In the genomic region with DNA sequence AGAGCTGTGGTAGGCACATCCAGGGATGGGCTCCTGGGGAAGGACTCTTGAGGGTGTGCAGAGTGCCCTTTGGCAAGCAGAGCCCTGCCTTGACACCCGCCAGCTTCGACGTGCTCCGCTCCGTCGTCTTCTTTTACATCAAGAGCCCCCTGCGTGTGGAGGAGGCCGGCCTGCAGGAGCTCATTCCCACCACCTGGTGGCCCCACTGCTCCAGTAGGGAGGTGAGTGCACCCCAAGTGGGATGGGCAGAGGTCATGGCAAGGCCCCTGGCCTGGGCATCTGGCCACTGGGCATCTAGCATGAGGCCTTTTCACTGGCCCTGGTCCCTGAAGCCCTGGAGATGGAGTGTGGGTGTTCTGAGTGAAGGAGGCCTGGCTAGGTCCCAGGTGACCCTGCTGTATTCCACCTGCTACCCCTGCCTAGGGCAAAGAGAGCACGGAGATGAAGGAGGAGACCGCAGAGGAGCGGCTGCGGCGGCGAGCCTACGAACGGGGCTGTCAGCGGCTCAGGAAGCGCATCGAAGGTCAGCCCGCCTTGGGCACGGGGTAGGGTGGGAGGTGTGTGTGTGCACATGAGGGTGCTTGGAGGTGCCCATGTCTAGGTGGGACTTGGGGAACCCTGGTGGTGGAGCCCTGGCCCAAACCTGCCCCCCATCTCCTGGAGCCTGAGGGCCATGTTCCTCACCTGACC, we compare ENCODE assay signal across 8 cellular contexts. TPM values are rescaled to one million over a fixed set of nuclear protein-coding genes. Genes with fewer than 3 reads are reported as not detected.
DNase-seq lines count a peak whose midpoint lies in the region; ATAC-seq, FAIRE-seq and TF ChIP-seq lines count a peak whose summit lies in the region.
"Had no signal": no experiment of that assay in that cellular context is flagged by ENCODE, and none has a peak within 500 bp of the region (broad histone marks: within the 10 kb centered on the region; RNA-seq: fewer than 3 reads in every experiment).

No MANE protein-coding gene starts in this region.

- intact Hi-C loops in activated CD4-positive, alpha-beta T cell treated with anti-CD3 and anti-CD28 coated beads for 36 hours (cut with DNase I, micrococcal nuclease), result loop anchor here in 1 of 2 experiments (5.0 kb wide), 1 partner anchor 206 kb away; no protein-coding TSS in a partner anchor

- no peak for FAIRE-seq in bronchial epithelial cell (lab: Jason Lieb, UNC)

- H3K27me3 Mint-ChIP-seq in activated CD4-positive, alpha-beta T cell treated with anti-CD3 and anti-CD28 coated beads for 36 hours, result no peaks in the 10 kb centered on the region
- H3K27me3 Mint-ChIP-seq: brain had no signal

- no peak overlapping the region for H3K27ac ChIP-seq in skeletal muscle tissue (ENCODE audit: low read depth, low read length)

- no peaks in the 10 kb centered on the region for H3K9me3 ChIP-seq in skeletal muscle tissue (ENCODE audit: control insufficient read depth in 3 of 3, low read length in 3 of 3)
- H3K9me3 ChIP-seq: BLaER1 treated with 17β-estradiol and CSF1 and Interleukin-3, amounts not matched to agents 10 nM and 100 nM had no signal

- H3K36me3 ChIP-seq in bronchial epithelial cell (ENCODE audit: control insufficient read depth, insufficient read depth, low read length), result peaks cover 31% of the 10 kb centered on the region
- H3K36me3 ChIP-seq in skeletal muscle tissue (ENCODE audit: control insufficient read depth in 3 of 3, insufficient read depth in 3 of 3, low read length in 3 of 3), result peaks cover 78 to 90% (median 82%) of the 10 kb centered on the region in 3 donors

- no peak overlapping the region for H3K4me3 ChIP-seq in bronchial epithelial cell (ENCODE audit: low read depth, low read length)
- H3K4me3 ChIP-seq in skeletal muscle tissue (ENCODE audit: low read length in 3 of 3), result peak overlapping the region in 1 of 3 donors; percentile 22
- H3K4me3 ChIP-seq: BLaER1 treated with 17β-estradiol and CSF1 and Interleukin-3, amounts not matched to agents 10 nM and 100 nM had no signal

- TF ChIP-seq CTCF in bronchial epithelial cell (IDR thresholded peaks at IDR 0.05; ENCODE audit: insufficient read depth, low read length, severe bottlenecking), result peak; percentile 66

- peaks cover 24 to 59% (median 40%) of the 10 kb centered on the region in 3 donors for H3K4me1 ChIP-seq in skeletal muscle tissue (ENCODE audit: control insufficient read depth in 3 of 3, insufficient read depth in 3 of 3, low read length in 3 of 3)

- H3K27me3 ChIP-seq in bronchial epithelial cell (ENCODE audit: control insufficient read depth, insufficient read depth, low read length), result no peaks in the 10 kb centered on the region
- no peaks in the 10 kb centered on the region for H3K27me3 ChIP-seq in skeletal muscle tissue (ENCODE audit: control insufficient read depth in 3 of 3, insufficient read depth in 3 of 3, low read length in 3 of 3)
- H3K27me3 ChIP-seq: BLaER1 treated with 17β-estradiol and CSF1 and Interleukin-3, amounts not matched to agents 10 nM and 100 nM had no signal

- no peak overlapping the region for H3K4me3 Mint-ChIP-seq in activated CD4-positive, alpha-beta T cell treated with anti-CD3 and anti-CD28 coated beads for 36 hours
- H3K4me3 Mint-ChIP-seq: brain had no signal

- H3K27ac Mint-ChIP-seq in activated CD4-positive, alpha-beta T cell treated with anti-CD3 and anti-CD28 coated beads for 36 hours, result no peak overlapping the region

- POLR2A ChIA-PET in activated CD4-positive, alpha-beta T cell treated with anti-CD3 and anti-CD28 coated beads for 36 hours (lab: Charles Lee), result interaction anchor here (1.1 kb wide), 1 partner anchor 22 kb away, joined by 4 read pairs; a partner anchor contains a TSS

- no peaks in the 10 kb centered on the region for H3K9me3 Mint-ChIP-seq in activated CD4-positive, alpha-beta T cell treated with anti-CD3 and anti-CD28 coated beads for 36 hours (ENCODE audit: low read depth)
- H3K9me3 Mint-ChIP-seq: brain had no signal

- H3K9ac ChIP-seq in skeletal muscle tissue (ENCODE audit: low read depth in 1 of 3, low read length in 3 of 3), result peak overlapping the region in 2 of 3 donors; percentile 40 to 45

- H3K4me1 Mint-ChIP-seq in activated CD4-positive, alpha-beta T cell treated with anti-CD3 and anti-CD28 coated beads for 36 hours, result no peaks in the 10 kb centered on the region
- H3K4me1 Mint-ChIP-seq: brain had no signal

- CTCF ChIA-PET in activated CD4-positive, alpha-beta T cell treated with anti-CD3 and anti-CD28 coated beads for 36 hours (lab: Charles Lee), result interaction anchor here (0.6 to 2.5 kb wide), 8 partner anchors 14 to 534 kb away, joined by 3 to 8 read pairs (median 3); no protein-coding TSS in a partner anchor

- peak; percentile 32 for DNase-seq in activated CD4-positive, alpha-beta T cell treated with anti-CD3 and anti-CD28 coated beads for 36 hours
- DNase-seq in activated CD4-positive, alpha-beta T cell treated with anti-CD3 and anti-CD28 coated beads for 48 hours, result no peak
- DNase-seq in bronchial epithelial cell (ENCODE audit: low read depth), result no peak
- DNase-seq in SIG-M5 (lab: John Stamatoyannopoulos, UW), result no peak
- no peak for DNase-seq in middle frontal gyrus (ENCODE audit: extremely low spot score, low spot score)

- peaks cover 8% of the 10 kb centered on the region for H3K36me3 Mint-ChIP-seq in activated CD4-positive, alpha-beta T cell treated with anti-CD3 and anti-CD28 coated beads for 36 hours (ENCODE audit: low read depth)

- no peak for ATAC-seq in activated CD4-positive, alpha-beta T cell treated with anti-CD3 and anti-CD28 coated beads for 36 hours

RNA-seq across cellular contexts. Expression of a gene that starts 12.2 kb away (rescaled TPM):
- total RNA-seq in activated CD4-positive, alpha-beta T cell treated with anti-CD3 and anti-CD28 coated beads for 36 hours, result 10 to 100 TPM; 25.2 to 32.7 TPM
- total RNA-seq in bronchial epithelial cell, result 17.6 and 21.5 TPM in 2 replicates
- total RNA-seq in skeletal muscle tissue, result 31.3 TPM

RNA-seq across cellular contexts. Expression of a gene that starts 12.3 kb away (rescaled TPM):
- total RNA-seq in activated CD4-positive, alpha-beta T cell treated with anti-CD3 and anti-CD28 coated beads for 36 hours, result 1 to 10 TPM; 8.7 to 9.7 TPM
- total RNA-seq in bronchial epithelial cell (4.7 and 7.6 TPM in 2 replicates), skeletal muscle tissue (1.6 TPM)

RNA-seq across cellular contexts. Expression of a gene that starts 18.0 kb away (rescaled TPM):
- total RNA-seq in activated CD4-positive, alpha-beta T cell treated with anti-CD3 and anti-CD28 coated beads for 36 hours, result under 1 TPM in 1 of 2 experiments, not detected in 1; 0.07 TPM
- total RNA-seq in bronchial epithelial cell, result not detected in 2 replicates
- under 0.01 TPM for total RNA-seq in skeletal muscle tissue

RNA-seq across cellular contexts. Expression of a gene that starts 22.2 kb away (rescaled TPM):
- total RNA-seq in activated CD4-positive, alpha-beta T cell treated with anti-CD3 and anti-CD28 coated beads for 36 hours, result 10 to 100 TPM; 21.0 to 32.1 TPM
- total RNA-seq in bronchial epithelial cell (28.4 and 57.7 TPM in 2 replicates), skeletal muscle tissue (9.9 TPM)

RNA-seq across cellular contexts. Expression of a gene that starts 27.4 kb away (rescaled TPM):
- total RNA-seq in activated CD4-positive, alpha-beta T cell treated with anti-CD3 and anti-CD28 coated beads for 36 hours, result 100 to 1,000 TPM; 110 to 137 TPM
- 156 and 163 TPM in 2 replicates for total RNA-seq in bronchial epithelial cell
- total RNA-seq in skeletal muscle tissue, result 75.2 TPM
